ENCODE assay signal across 1 cellular context in the genomic region with DNA sequence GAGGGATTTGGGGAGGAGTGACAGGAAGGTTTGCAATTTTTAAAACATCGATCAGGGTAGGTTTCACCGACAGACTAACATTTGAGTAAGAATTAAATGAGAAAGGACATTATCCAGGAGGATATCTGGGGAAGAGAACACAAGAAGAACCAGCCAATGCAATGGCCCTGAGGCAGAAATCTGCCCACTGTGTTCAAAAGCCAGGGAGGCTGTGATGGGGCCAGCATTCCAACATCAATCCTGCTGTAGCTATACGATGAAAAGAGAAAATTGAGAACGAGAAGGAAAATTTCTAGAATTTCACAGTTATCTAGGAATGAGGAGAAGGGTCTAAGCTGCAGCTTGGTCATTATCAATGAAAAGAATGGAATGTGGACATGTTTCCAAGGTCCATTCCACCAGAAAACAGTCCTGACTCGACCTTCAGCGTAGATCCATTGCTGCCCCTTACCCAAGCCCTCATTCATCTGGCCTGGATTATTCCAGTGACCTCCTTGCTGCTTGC.
TF ChIP-seq lines count a peak whose summit lies in the region.

No MANE protein-coding gene starts in this region.

TF ChIP-seq in HEK293, 187 proteins besides CTCF, POLR2A, EP300 and RAD21:
- TF ChIP-seq ZNF623 (tag by site-specific recombination; IDR thresholded peaks at IDR 0.05) (peak; percentile 39), ZNF239 (tag by site-specific recombination; IDR thresholded peaks at IDR 0.05) (no peak)
